Comparison of ENCODE assay signal across 9 cellular contexts in the genomic region with DNA sequence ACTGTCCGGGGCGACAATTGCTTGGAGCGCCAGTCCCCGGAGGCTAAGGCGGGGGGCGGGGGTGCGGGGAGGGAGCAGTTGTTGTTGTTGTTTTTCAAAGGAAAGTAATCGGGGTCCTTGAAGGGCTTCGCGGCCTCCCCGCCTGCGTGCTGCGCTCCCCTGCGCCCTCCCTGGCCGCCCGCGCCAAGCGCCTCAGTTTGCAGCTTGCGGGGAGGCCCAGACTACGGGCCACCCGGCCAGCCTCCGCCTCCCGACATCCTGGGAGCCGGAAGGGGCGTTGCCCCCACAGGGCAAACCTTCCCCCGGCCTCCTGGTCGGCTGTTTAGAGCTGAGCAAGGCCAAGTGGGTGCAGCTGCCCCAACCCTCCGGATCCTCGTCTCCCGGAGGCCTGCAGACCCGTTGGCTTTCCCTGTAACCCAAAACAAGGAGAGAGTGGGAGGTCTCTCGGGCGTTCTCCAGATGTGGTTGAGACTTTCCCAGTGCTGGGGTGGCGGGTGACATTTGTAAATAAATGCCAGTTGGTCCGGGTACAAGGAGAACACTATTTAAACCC. TPM values are rescaled to one million over a fixed set of nuclear protein-coding genes. Genes with fewer than 3 reads are reported as not detected.
DNase-seq lines count a peak whose midpoint lies in the region; ATAC-seq and TF ChIP-seq lines count a peak whose summit lies in the region.
"Had no signal": no experiment of that assay in that cellular context is flagged by ENCODE, and none has a peak within 500 bp of the region (broad histone marks: within the 10 kb centered on the region; RNA-seq: fewer than 3 reads in every experiment).

No MANE protein-coding gene starts in this region.

- ATAC-seq in activated CD8-positive, alpha-beta memory T cell treated with anti-CD3 and anti-CD28 coated beads, Interleukin-2, amount 10 ng/mL, durations not matched to agents 7 days and 5 days, result peak; percentile 32
- ATAC-seq in stimulated activated memory B cell treated with anti-CD40 and anti-IgM and Interleukin-4, amounts not matched to agents 10 μg/mL and 1 μg/mL and 100 μg/mL, for 72 hours, result no peak
- no peak for ATAC-seq in HG02981 (IDR thresholded peaks at IDR 0.05; ENCODE audit: unreplicated experiment)

- peaks cover 84% of the 10 kb centered on the region for H3K27me3 Mint-ChIP-seq in activated CD8-positive, alpha-beta memory T cell treated with anti-CD3 and anti-CD28 coated beads, Interleukin-2, amount 10 ng/mL, durations not matched to agents 7 days and 5 days
- H3K27me3 Mint-ChIP-seq in endothelial cell (ENCODE audit: unreplicated experiment) (peaks cover 32% of the 10 kb centered on the region), immature natural killer cell (ENCODE audit: low read depth in 3 of 3) (peaks cover 19 to 23% (median 20%) of the 10 kb centered on the region in 3 donors)
- peaks cover 95% of the 10 kb centered on the region for H3K27me3 Mint-ChIP-seq in stimulated activated memory B cell treated with anti-CD40 and anti-IgM and Interleukin-4, amounts not matched to agents 10 μg/mL and 1 μg/mL and 100 μg/mL, for 72 hours

- CTCF ChIA-PET in activated CD8-positive, alpha-beta memory T cell treated with anti-CD3 and anti-CD28 coated beads, Interleukin-2, amount 10 ng/mL, durations not matched to agents 7 days and 5 days (lab: Charles Lee), result interaction anchor here (1.0 to 1.1 kb wide), 2 partner anchors 18 to 458 kb away, joined by 3 read pairs; no protein-coding TSS in a partner anchor

- H3K4me3 Mint-ChIP-seq in activated CD8-positive, alpha-beta memory T cell treated with anti-CD3 and anti-CD28 coated beads, Interleukin-2, amount 10 ng/mL, durations not matched to agents 7 days and 5 days, result no peak overlapping the region
- peak overlapping the region; percentile 73 for H3K4me3 Mint-ChIP-seq in endothelial cell (ENCODE audit: unreplicated experiment)
- H3K4me3 Mint-ChIP-seq in stimulated activated memory B cell treated with anti-CD40 and anti-IgM and Interleukin-4, amounts not matched to agents 10 μg/mL and 1 μg/mL and 100 μg/mL, for 72 hours, result peak overlapping the region; percentile 39
- H3K4me3 Mint-ChIP-seq in immature natural killer cell, result no peak overlapping the region

- TF ChIP-seq CTCF in endothelial cell (IDR thresholded peaks at IDR 0.05; ENCODE audit: unreplicated experiment), result no peak

- peaks cover 4% of the 10 kb centered on the region for H3K36me3 Mint-ChIP-seq in activated CD8-positive, alpha-beta memory T cell treated with anti-CD3 and anti-CD28 coated beads, Interleukin-2, amount 10 ng/mL, durations not matched to agents 7 days and 5 days
- no peaks in the 10 kb centered on the region for H3K36me3 Mint-ChIP-seq in endothelial cell (ENCODE audit: low read depth, unreplicated experiment)
- no peaks in the 10 kb centered on the region for H3K36me3 Mint-ChIP-seq in stimulated activated memory B cell treated with anti-CD40 and anti-IgM and Interleukin-4, amounts not matched to agents 10 μg/mL and 1 μg/mL and 100 μg/mL, for 72 hours
- no peaks in the 10 kb centered on the region for H3K36me3 Mint-ChIP-seq in immature natural killer cell

- no peaks in the 10 kb centered on the region for H3K9me3 Mint-ChIP-seq in activated CD8-positive, alpha-beta memory T cell treated with anti-CD3 and anti-CD28 coated beads, Interleukin-2, amount 10 ng/mL, durations not matched to agents 7 days and 5 days (ENCODE audit: low read depth)
- no peaks in the 10 kb centered on the region for H3K9me3 Mint-ChIP-seq in endothelial cell (ENCODE audit: unreplicated experiment)
- no peaks in the 10 kb centered on the region for H3K9me3 Mint-ChIP-seq in stimulated activated memory B cell treated with anti-CD40 and anti-IgM and Interleukin-4, amounts not matched to agents 10 μg/mL and 1 μg/mL and 100 μg/mL, for 72 hours
- H3K9me3 Mint-ChIP-seq in immature natural killer cell, result peaks cover 0 to 6% (median 0%) of the 10 kb centered on the region in 6 donors

- H3K27ac Mint-ChIP-seq in activated CD8-positive, alpha-beta memory T cell treated with anti-CD3 and anti-CD28 coated beads, Interleukin-2, amount 10 ng/mL, durations not matched to agents 7 days and 5 days, result no peak overlapping the region
- H3K27ac Mint-ChIP-seq in endothelial cell (ENCODE audit: unreplicated experiment) (no peak overlapping the region), immature natural killer cell (no peak overlapping the region)
- no peak overlapping the region for H3K27ac Mint-ChIP-seq in stimulated activated memory B cell treated with anti-CD40 and anti-IgM and Interleukin-4, amounts not matched to agents 10 μg/mL and 1 μg/mL and 100 μg/mL, for 72 hours

- no peak for DNase-seq in activated CD8-positive, alpha-beta memory T cell treated with anti-CD3 and anti-CD28 coated beads, Interleukin-2, amount 10 ng/mL, durations not matched to agents 7 days and 5 days
- DNase-seq in activated CD8-positive, alpha-beta memory T cell treated with anti-CD3 and anti-CD28 coated beads, Interleukin-2, amount 50 U/mL, for 4 hours, result no peak
- DNase-seq in NCI-H146 (lab: John Stamatoyannopoulos, UW) (peak; percentile 83), endothelial cell (ENCODE audit: low spot score) (no peak), immature natural killer cell (no peak)
- DNase-seq in stimulated activated naive CD4-positive, alpha-beta T cell treated with Interleukin-2 at 50 U/mL for 16 hours (lab: John Stamatoyannopoulos, UW), result no peak

- H3K4me1 Mint-ChIP-seq in activated CD8-positive, alpha-beta memory T cell treated with anti-CD3 and anti-CD28 coated beads, Interleukin-2, amount 10 ng/mL, durations not matched to agents 7 days and 5 days, result peaks cover 22% of the 10 kb centered on the region
- H3K4me1 Mint-ChIP-seq in endothelial cell (ENCODE audit: unreplicated experiment), result peaks cover 38% of the 10 kb centered on the region
- peaks cover 57% of the 10 kb centered on the region for H3K4me1 Mint-ChIP-seq in stimulated activated memory B cell treated with anti-CD40 and anti-IgM and Interleukin-4, amounts not matched to agents 10 μg/mL and 1 μg/mL and 100 μg/mL, for 72 hours
- H3K4me1 Mint-ChIP-seq in immature natural killer cell, result peaks cover 15 to 19% of the 10 kb centered on the region in 2 donors

RNA-seq across cellular contexts. Expression of gene SIX3, which starts 3.7 kb away (rescaled TPM):
- under 1 TPM in 1 of 2 experiments, not detected in 1; 0.21 TPM for total RNA-seq in activated CD8-positive, alpha-beta memory T cell treated with anti-CD3 and anti-CD28 coated beads, Interleukin-2, amount 10 ng/mL, durations not matched to agents 7 days and 5 days
- total RNA-seq in endothelial cell (ENCODE audit: unreplicated experiment), result not detected
- not detected for polyA plus RNA-seq in immature natural killer cell
- total RNA-seq: RPMI7951 had no signal

Comparison
In these comparisons a context has a peak if more than half of its experiments do, and no peak if none do; other contexts are left out.
1. H3K4me3 Mint-ChIP-seq: peak in endothelial cell (single experiment) and stimulated activated memory B cell treated with anti-CD40 and anti-IgM and Interleukin-4, amounts not matched to agents 10 μg/mL and 1 μg/mL and 100 μg/mL, for 72 hours (single experiment); none in activated CD8-positive, alpha-beta memory T cell treated with anti-CD3 and anti-CD28 coated beads, Interleukin-2, amount 10 ng/mL, durations not matched to agents 7 days and 5 days (single experiment) and immature natural killer cell (0 of 5).